Comparison of ENCODE assay signal across 2 cellular contexts in the genomic region with DNA sequence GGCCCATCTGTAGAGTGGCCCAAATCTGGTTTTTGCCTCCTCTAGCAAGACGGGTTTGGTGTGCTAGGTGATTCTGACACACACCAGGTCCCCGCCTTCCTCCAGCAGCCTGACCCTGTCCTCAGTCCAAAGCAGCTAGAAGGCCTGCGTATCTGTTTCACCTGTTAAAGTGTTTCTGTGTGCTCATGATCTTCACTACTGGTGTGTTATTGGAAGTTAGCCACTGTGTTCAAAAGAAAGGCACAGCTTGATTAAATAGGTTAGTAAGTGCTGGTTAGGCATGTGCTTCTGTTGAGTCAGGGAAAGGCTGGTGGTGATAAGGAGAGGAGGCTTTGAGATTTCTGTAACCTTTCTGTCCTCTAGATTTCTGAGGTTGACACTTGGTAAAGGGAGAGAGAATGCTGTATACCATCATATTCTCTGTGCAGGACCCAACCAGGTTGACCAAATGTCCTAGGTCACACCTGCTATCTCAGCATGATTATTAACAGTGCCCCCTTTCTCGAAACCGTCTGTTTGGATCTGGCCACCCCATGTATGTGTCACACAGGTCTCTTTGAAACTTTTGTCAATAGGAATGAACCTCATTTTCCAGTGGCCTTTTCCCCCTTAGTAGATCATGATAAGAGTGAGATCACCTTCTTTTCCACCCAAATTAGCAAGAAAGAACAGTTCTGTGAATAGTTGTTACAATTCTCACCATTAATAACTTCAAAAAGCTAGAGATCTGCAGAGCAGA.
TF ChIP-seq lines count a peak whose summit lies in the region.

No MANE protein-coding gene starts in this region.

TF ChIP-seq in HepG2, 621 proteins besides CTCF, POLR2A, EP300 and RAD21:
- no peak for TF ChIP-seq NR2F6 (IDR thresholded peaks at IDR 0.05)
- TF ChIP-seq NR2F6 (CRISPR knock-in tag; IDR thresholded peaks at IDR 0.05) = no peak
- TF ChIP-seq MIXL1 (CRISPR knock-in tag; IDR thresholded peaks at IDR 0.05) = no peak
- TF ChIP-seq, protein P1, sequence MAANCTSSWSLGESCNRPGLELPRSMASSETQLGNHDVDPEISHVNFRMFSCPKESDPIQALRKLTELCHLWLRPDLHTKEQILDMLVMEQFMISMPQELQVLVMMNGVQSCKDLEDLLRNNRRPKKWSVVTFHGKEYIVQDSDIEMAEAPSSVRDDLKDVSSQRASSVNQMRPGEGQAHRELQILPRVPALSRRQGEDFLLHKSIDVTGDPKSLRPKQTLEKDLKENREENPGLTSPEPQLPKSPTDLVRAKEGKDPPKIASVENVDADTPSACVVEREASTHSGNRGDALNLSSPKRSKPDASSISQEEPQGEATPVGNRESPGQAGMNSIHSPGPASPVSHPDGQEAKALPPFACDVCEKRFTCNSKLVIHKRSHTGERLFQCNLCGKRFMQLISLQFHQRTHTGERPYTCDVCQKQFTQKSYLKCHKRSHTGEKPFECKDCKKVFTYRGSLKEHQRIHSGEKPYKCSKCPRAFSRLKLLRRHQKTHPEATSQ (CRISPR knock-in tag; IDR thresholded peaks at IDR 0.05; ENCODE audit: borderline replicate concordance) = no peak
- TF ChIP-seq HOXA7 (CRISPR knock-in tag; IDR thresholded peaks at IDR 0.05) = no peak
- TF ChIP-seq, protein P2, sequence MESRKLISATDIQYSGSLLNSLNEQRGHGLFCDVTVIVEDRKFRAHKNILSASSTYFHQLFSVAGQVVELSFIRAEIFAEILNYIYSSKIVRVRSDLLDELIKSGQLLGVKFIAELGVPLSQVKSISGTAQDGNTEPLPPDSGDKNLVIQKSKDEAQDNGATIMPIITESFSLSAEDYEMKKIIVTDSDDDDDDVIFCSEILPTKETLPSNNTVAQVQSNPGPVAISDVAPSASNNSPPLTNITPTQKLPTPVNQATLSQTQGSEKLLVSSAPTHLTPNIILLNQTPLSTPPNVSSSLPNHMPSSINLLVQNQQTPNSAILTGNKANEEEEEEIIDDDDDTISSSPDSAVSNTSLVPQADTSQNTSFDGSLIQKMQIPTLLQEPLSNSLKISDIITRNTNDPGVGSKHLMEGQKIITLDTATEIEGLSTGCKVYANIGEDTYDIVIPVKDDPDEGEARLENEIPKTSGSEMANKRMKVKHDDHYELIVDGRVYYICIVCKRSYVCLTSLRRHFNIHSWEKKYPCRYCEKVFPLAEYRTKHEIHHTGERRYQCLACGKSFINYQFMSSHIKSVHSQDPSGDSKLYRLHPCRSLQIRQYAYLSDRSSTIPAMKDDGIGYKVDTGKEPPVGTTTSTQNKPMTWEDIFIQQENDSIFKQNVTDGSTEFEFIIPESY (CRISPR knock-in tag; IDR thresholded peaks at IDR 0.05) = no peak
- no peak for TF ChIP-seq ZNF556 (CRISPR knock-in tag; IDR thresholded peaks at IDR 0.05; ENCODE audit: borderline replicate concordance)

TF ChIP-seq in K562, 482 proteins besides CTCF, POLR2A, EP300 and RAD21:
- TF ChIP-seq FOXA1 (IDR thresholded peaks at IDR 0.05; ENCODE audit: borderline replicate concordance) (no peak), FOSL1 (tag; conservative IDR thresholded peaks at IDR 0.05) (peak; percentile 50; the same call in 1 of the 2 replicates)
